Comparison of ENCODE assay signal across 30 cellular contexts in the genomic region with DNA sequence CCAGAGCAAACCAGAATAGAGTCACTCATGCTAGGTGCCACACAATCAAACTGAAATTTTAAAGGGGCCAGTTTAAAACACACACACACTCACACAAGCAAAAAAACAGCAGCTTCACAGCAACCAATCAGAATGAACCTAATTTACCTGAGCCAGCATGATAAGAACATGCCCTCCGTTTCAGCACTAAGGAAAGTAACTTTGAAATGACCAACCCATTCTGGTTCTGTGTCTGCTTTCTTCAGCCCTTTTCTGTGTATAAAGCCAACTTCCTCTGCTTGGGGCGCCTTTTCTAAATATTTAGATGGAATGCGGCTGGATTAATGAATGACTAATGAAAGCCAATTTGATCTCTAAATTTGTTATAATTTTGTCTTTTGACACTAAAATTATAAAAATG.
"Had no signal": no experiment of that assay in that cellular context is flagged by ENCODE, and none has a peak within 500 bp of the region (broad histone marks: within the 10 kb centered on the region; RNA-seq: fewer than 3 reads in every experiment).

No MANE protein-coding gene starts in this region.

- H3K4me3 Mint-ChIP-seq: activated naive CD4-positive, alpha-beta T cell treated with anti-CD3 and anti-CD28 coated beads, Interleukin-2, amount 10 ng/mL, durations not matched to agents 7 days and 5 days; activated naive CD8-positive, alpha-beta T cell treated with anti-CD3 and anti-CD28 coated beads, Interleukin-2, amount 10 ng/mL, durations not matched to agents 7 days and 5 days; activated T-cell treated with anti-CD3 and anti-CD28 coated beads, Interleukin-2, amount 50 U/mL, for 24 hours; brain; naive B cell; nephron progenitor cell; stimulated activated memory B cell treated with anti-CD40 and anti-IgM and Interleukin-4, amounts not matched to agents 10 μg/mL and 1 μg/mL and 100 μg/mL, for 72 hours had no signal

- DNase-seq: activated CD4-positive, alpha-beta T cell treated with anti-CD3 and anti-CD28 coated beads for 4 hours; activated CD4-positive, alpha-beta T cell treated with anti-CD3 and anti-CD28 coated beads, Interleukin-2, amount 50 U/mL, for 48 hours; activated CD8-positive, alpha-beta memory T cell treated with anti-CD3 and anti-CD28 coated beads, Interleukin-2, amount 50 U/mL, for 48 hours; activated gamma-delta T cell; activated naive CD4-positive, alpha-beta T cell treated with anti-CD3 and anti-CD28 coated beads, Interleukin-2, amount 10 ng/mL, durations not matched to agents 7 days and 5 days; activated naive CD8-positive, alpha-beta T cell treated with anti-CD3 and anti-CD28 coated beads, Interleukin-2, amount 10 ng/mL, durations not matched to agents 7 days and 5 days; activated T-cell treated with anti-CD3 and anti-CD28 coated beads, Interleukin-2, amount 50 U/mL, for 24 hours; dorsolateral prefrontal cortex; effector memory CD4-positive, alpha-beta T cell; erythroblast; kidney glomerular epithelial cell; left ventricle myocardium inferior; naive B cell; nephron progenitor cell; ovary; retina; stimulated activated CD4-positive, alpha-beta T cell treated with anti-CD3 and anti-CD28 coated beads, Interleukin-1b, Interleukin-23, amount 100 ng/mL, for 48 hours; stimulated activated CD4-positive, alpha-beta T cell treated with anti-CD3 and anti-CD28 coated beads, Interleukin-4, amount 100 ng/mL, for 4 hours; stimulated activated CD8-positive, alpha-beta memory T cell treated with anti-CD3 and anti-CD28 coated beads, Interleukin-4, amount 100 ng/mL, for 48 hours; stomach; tibial artery; upper lobe of right lung had no signal

- H3K9me3 Mint-ChIP-seq: activated naive CD4-positive, alpha-beta T cell treated with anti-CD3 and anti-CD28 coated beads, Interleukin-2, amount 10 ng/mL, durations not matched to agents 7 days and 5 days; activated naive CD8-positive, alpha-beta T cell treated with anti-CD3 and anti-CD28 coated beads, Interleukin-2, amount 10 ng/mL, durations not matched to agents 7 days and 5 days; activated T-cell treated with anti-CD3 and anti-CD28 coated beads, Interleukin-2, amount 50 U/mL, for 24 hours; naive B cell; nephron progenitor cell; stimulated activated memory B cell treated with anti-CD40 and anti-IgM and Interleukin-4, amounts not matched to agents 10 μg/mL and 1 μg/mL and 100 μg/mL, for 72 hours had no signal

- H3K4me3 ChIP-seq: ascending aorta, coronary artery, dorsolateral prefrontal cortex, gastroesophageal sphincter, hepatocyte, left ventricle myocardium inferior, ovary, smooth muscle cell, stomach, tibial artery, upper lobe of right lung had no signal

- H3K27me3 Mint-ChIP-seq: activated naive CD4-positive, alpha-beta T cell treated with anti-CD3 and anti-CD28 coated beads, Interleukin-2, amount 10 ng/mL, durations not matched to agents 7 days and 5 days; naive B cell; progenitor cell of endocrine pancreas had no signal

- H3K27ac Mint-ChIP-seq: activated naive CD4-positive, alpha-beta T cell treated with anti-CD3 and anti-CD28 coated beads, Interleukin-2, amount 10 ng/mL, durations not matched to agents 7 days and 5 days; activated naive CD8-positive, alpha-beta T cell treated with anti-CD3 and anti-CD28 coated beads, Interleukin-2, amount 10 ng/mL, durations not matched to agents 7 days and 5 days; activated T-cell treated with anti-CD3 and anti-CD28 coated beads, Interleukin-2, amount 50 U/mL, for 24 hours; nephron progenitor cell; progenitor cell of endocrine pancreas; stimulated activated memory B cell treated with anti-CD40 and anti-IgM and Interleukin-4, amounts not matched to agents 10 μg/mL and 1 μg/mL and 100 μg/mL, for 72 hours had no signal

- ATAC-seq: gastroesophageal sphincter; stimulated activated memory B cell treated with anti-CD40 and anti-IgM and Interleukin-4, amounts not matched to agents 10 μg/mL and 1 μg/mL and 100 μg/mL, for 72 hours; upper lobe of right lung had no signal

- H3K36me3 ChIP-seq: ascending aorta, gastroesophageal sphincter, left ventricle myocardium inferior, ovary, stomach, tibial artery, upper lobe of right lung had no signal

- H3K36me3 Mint-ChIP-seq: activated naive CD4-positive, alpha-beta T cell treated with anti-CD3 and anti-CD28 coated beads, Interleukin-2, amount 10 ng/mL, durations not matched to agents 7 days and 5 days; activated naive CD8-positive, alpha-beta T cell treated with anti-CD3 and anti-CD28 coated beads, Interleukin-2, amount 10 ng/mL, durations not matched to agents 7 days and 5 days; brain; naive B cell; stimulated activated memory B cell treated with anti-CD40 and anti-IgM and Interleukin-4, amounts not matched to agents 10 μg/mL and 1 μg/mL and 100 μg/mL, for 72 hours had no signal

- H3K27me3 ChIP-seq: ascending aorta, dorsolateral prefrontal cortex, gastroesophageal sphincter, hepatocyte, ovary, stomach, tibial artery, upper lobe of right lung had no signal

- H3K4me1 Mint-ChIP-seq: activated naive CD4-positive, alpha-beta T cell treated with anti-CD3 and anti-CD28 coated beads, Interleukin-2, amount 10 ng/mL, durations not matched to agents 7 days and 5 days; activated naive CD8-positive, alpha-beta T cell treated with anti-CD3 and anti-CD28 coated beads, Interleukin-2, amount 10 ng/mL, durations not matched to agents 7 days and 5 days; naive B cell; stimulated activated memory B cell treated with anti-CD40 and anti-IgM and Interleukin-4, amounts not matched to agents 10 μg/mL and 1 μg/mL and 100 μg/mL, for 72 hours had no signal
